32 cellular contexts compared by ENCODE assay signal in genomic region chr6:38497546-38497945, GRCh38.
"Had no signal": no experiment of that assay in that cellular context is flagged by ENCODE, and none has a peak within 500 bp of the region (broad histone marks: within the 10 kb centered on the region; RNA-seq: fewer than 3 reads in every experiment).

No MANE protein-coding gene starts in this region.

- H3K9ac ChIP-seq: neural progenitor cell had no signal

- H3K4me1 ChIP-seq: prostate gland, testis, thyroid gland had no signal

- H3K36me3 Mint-ChIP-seq: immature natural killer cell; mesothelial cell of epicardium; naive B cell; natural killer cell; neural progenitor cell; stimulated activated naive B cell treated with anti-CD40 and anti-IgM and Interleukin-4, amounts not matched to agents 10 μg/mL and 1 μg/mL and 100 μg/mL, for 72 hours had no signal

- H3K27ac ChIP-seq: left lung, lower lobe of right lung, neural progenitor cell, neutrophil, ovary, prostate gland, skin epidermis, stomach, testis, thyroid gland, transverse colon, upper lobe of left lung had no signal

- H3K27me3 ChIP-seq: left lung, neural progenitor cell, neutrophil, ovary, stomach, testis, thyroid gland, transverse colon, upper lobe of left lung had no signal

- H3K9me3 ChIP-seq: left lung, lower lobe of right lung, neutrophil, ovary, prostate gland, stomach, testis, thyroid gland, transverse colon, upper lobe of left lung had no signal

- H3K9me3 Mint-ChIP-seq: immature natural killer cell; mesothelial cell of epicardium; naive B cell; natural killer cell; nephron progenitor cell; neural progenitor cell; stimulated activated naive B cell treated with anti-CD40 and anti-IgM and Interleukin-4, amounts not matched to agents 10 μg/mL and 1 μg/mL and 100 μg/mL, for 72 hours had no signal

- H3K27me3 Mint-ChIP-seq: naive B cell; stimulated activated naive B cell treated with anti-CD40 and anti-IgM and Interleukin-4, amounts not matched to agents 10 μg/mL and 1 μg/mL and 100 μg/mL, for 72 hours had no signal

- H3K27ac Mint-ChIP-seq: mesothelial cell of epicardium; nephron progenitor cell; neural progenitor cell; stimulated activated naive B cell treated with anti-CD40 and anti-IgM and Interleukin-4, amounts not matched to agents 10 μg/mL and 1 μg/mL and 100 μg/mL, for 72 hours had no signal

- H3K4me3 ChIP-seq: left lung, lower lobe of right lung, neural progenitor cell, ovary, prostate gland, skin epidermis, stomach, testis, thyroid gland, transverse colon, upper lobe of left lung had no signal

- H3K4me2 ChIP-seq: neural progenitor cell had no signal

- H3K36me3 ChIP-seq: left lung, lower lobe of right lung, neural progenitor cell, neutrophil, ovary, prostate gland, stomach, thyroid gland, transverse colon, upper lobe of left lung had no signal

- ATAC-seq: left colon; left lung; lower lobe of right lung; natural killer cell; right cardiac atrium; sciatic nerve; stimulated activated naive B cell treated with anti-CD40 and anti-IgM and Interleukin-4, amounts not matched to agents 10 μg/mL and 1 μg/mL and 100 μg/mL, for 72 hours; stimulated activated naive CD8-positive, alpha-beta T cell treated with anti-CD3 and anti-CD28 coated beads, Interleukin-15, Interleukin-2, amounts not matched to agents 100 U/mL and 50 U/mL, for 24 hours had no signal

- H3K4me3 Mint-ChIP-seq: immature natural killer cell; mesothelial cell of epicardium; naive B cell; natural killer cell; nephron progenitor cell; neural progenitor cell; stimulated activated naive B cell treated with anti-CD40 and anti-IgM and Interleukin-4, amounts not matched to agents 10 μg/mL and 1 μg/mL and 100 μg/mL, for 72 hours had no signal

- DNase-seq: hypothalamus; immature natural killer cell; kidney; left colon; left lung; lower lobe of right lung; mesenchymal stem cell; naive B cell; natural killer cell; nephron progenitor cell; occipital lobe; ovary; posterior cingulate gyrus; retina; right cardiac atrium; stimulated activated CD4-positive, alpha-beta T cell treated with anti-CD3 and anti-CD28 coated beads, Interleukin-12 subunit alpha, Interleukin-12 subunit beta, amount 100 ng/mL, for 4 hours; stimulated activated CD4-positive, alpha-beta T cell treated with anti-CD3 and anti-CD28 coated beads, Interleukin-15, amount 100 ng/mL, for 24 hours; stimulated activated CD4-positive, alpha-beta T cell treated with anti-CD3 and anti-CD28 coated beads, Interleukin-2, amount 100 ng/mL, for 24 hours; stimulated activated CD4-positive, alpha-beta T cell treated with anti-CD3 and anti-CD28 coated beads, Interleukin-4, amount 100 ng/mL, for 1 hour; stimulated activated naive B cell treated with anti-CD40 and anti-IgM and Interleukin-4, amounts not matched to agents 10 μg/mL and 1 μg/mL and 100 μg/mL, for 72 hours; stimulated activated naive CD8-positive, alpha-beta T cell treated with anti-CD3 and anti-CD28 coated beads, Interleukin-15, Interleukin-2, amounts not matched to agents 100 U/mL and 50 U/mL, for 24 hours; stomach; testis; thyroid gland; transverse colon; upper lobe of left lung had no signal
